ENCODE assay signal across 1 cellular context in the genomic region with DNA sequence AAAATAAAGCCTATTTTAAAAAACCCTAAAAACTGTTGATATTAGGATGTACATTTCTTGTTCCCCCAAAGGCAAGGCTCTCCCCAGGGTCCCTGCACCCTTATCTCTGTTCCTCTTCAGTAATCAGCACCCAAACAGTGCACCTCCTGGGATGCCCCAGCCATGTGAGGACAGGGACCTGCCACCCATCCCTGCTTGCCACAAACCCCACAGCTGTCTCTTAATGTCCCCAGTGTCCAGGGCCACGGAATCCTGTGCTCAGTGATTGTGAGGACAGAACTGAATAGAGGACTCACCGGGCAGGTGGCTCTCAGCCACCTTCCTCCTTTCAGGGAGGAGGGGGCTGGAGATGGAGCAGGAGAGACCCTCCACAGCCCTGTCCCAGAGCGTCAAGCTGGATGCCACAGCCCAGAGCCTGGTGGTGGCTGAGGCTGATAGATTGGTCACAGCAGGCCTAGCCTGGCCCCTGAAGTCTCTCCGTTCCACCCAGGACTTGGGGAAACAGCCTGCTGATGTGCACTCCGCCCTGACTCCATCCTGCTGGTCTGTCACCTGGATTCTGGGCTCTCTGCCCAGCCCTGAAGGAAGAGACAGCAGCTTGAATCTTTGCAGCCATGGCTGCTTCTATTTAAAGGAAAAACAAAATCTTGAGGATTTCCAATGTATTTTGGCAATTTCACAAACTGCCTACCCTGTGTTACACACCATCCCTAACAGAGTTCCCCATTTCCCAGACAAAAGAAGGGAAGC.
TF ChIP-seq lines count a peak whose summit lies in the region.

No MANE protein-coding gene starts in this region.

TF ChIP-seq in SK-N-SH treated with all-trans-retinoic acid at 6 μM for 48 hours, 23 proteins besides CTCF, POLR2A, EP300 and RAD21 (continued from another document):
- TF ChIP-seq, protein P1, sequence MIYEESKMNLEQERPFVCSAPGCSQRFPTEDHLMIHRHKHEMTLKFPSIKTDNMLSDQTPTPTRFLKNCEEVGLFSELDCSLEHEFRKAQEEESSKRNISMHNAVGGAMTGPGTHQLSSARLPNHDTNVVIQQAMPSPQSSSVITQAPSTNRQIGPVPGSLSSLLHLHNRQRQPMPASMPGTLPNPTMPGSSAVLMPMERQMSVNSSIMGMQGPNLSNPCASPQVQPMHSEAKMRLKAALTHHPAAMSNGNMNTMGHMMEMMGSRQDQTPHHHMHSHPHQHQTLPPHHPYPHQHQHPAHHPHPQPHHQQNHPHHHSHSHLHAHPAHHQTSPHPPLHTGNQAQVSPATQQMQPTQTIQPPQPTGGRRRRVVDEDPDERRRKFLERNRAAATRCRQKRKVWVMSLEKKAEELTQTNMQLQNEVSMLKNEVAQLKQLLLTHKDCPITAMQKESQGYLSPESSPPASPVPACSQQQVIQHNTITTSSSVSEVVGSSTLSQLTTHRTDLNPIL (CRISPR knock-in tag; IDR thresholded peaks at IDR 0.05; ENCODE audit: low read depth): no peak
